ENCODE assay signal across 1 cellular context in genomic region chr17:8162232-8162996, GRCh38.
TF ChIP-seq lines count a peak whose summit lies in the region.

A gene with protein sequence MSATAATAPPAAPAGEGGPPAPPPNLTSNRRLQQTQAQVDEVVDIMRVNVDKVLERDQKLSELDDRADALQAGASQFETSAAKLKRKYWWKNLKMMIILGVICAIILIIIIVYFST (minus strand): TSS chr17:8162948. CDS start chr17:8162879, 69 bp downstream.

TF ChIP-seq in HEK293, 187 proteins besides CTCF, POLR2A, EP300 and RAD21 (continued from another document):
- no peak for TF ChIP-seq ZNF280C (tag by site-specific recombination; IDR thresholded peaks at IDR 0.05)
- no peak for TF ChIP-seq ZNF426 (tag by site-specific recombination; IDR thresholded peaks at IDR 0.05)
- TF ChIP-seq, protein P1, sequence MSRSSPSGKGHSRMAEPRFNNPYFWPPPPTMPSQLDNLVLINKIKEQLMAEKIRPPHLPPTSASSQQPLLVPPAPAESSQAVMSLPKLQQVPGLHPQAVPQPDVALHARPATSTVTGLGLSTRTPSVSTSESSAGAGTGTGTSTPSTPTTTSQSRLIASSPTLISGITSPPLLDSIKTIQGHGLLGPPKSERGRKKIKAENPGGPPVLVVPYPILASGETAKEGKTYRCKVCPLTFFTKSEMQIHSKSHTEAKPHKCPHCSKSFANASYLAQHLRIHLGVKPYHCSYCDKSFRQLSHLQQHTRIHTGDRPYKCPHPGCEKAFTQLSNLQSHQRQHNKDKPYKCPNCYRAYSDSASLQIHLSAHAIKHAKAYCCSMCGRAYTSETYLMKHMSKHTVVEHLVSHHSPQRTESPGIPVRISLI (tag by site-specific recombination; IDR thresholded peaks at IDR 0.05) = no peak
- TF ChIP-seq ZNF610 (tag by site-specific recombination; IDR thresholded peaks at IDR 0.05; ENCODE audit: borderline replicate concordance) = no peak
- no peak for TF ChIP-seq ZBTB48 (tag by site-specific recombination; IDR thresholded peaks at IDR 0.05)
- TF ChIP-seq ZNF785 (tag by site-specific recombination; IDR thresholded peaks at IDR 0.05) = no peak
- TF ChIP-seq, protein P2, sequence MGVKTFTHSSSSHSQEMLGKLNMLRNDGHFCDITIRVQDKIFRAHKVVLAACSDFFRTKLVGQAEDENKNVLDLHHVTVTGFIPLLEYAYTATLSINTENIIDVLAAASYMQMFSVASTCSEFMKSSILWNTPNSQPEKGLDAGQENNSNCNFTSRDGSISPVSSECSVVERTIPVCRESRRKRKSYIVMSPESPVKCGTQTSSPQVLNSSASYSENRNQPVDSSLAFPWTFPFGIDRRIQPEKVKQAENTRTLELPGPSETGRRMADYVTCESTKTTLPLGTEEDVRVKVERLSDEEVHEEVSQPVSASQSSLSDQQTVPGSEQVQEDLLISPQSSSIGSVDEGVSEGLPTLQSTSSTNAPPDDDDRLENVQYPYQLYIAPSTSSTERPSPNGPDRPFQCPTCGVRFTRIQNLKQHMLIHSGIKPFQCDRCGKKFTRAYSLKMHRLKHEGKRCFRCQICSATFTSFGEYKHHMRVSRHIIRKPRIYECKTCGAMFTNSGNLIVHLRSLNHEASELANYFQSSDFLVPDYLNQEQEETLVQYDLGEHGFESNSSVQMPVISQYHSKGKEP (tag by site-specific recombination; IDR thresholded peaks at IDR 0.05) = peak; percentile 35; the same call in 1 of the 2 replicates
- no peak for TF ChIP-seq ZBTB49 (tag by site-specific recombination; IDR thresholded peaks at IDR 0.05; ENCODE audit: low read depth)
- TF ChIP-seq KLF1 (tag by site-specific recombination; IDR thresholded peaks at IDR 0.05) = peak; percentile 48; the same call in 1 of the 2 replicates
- TF ChIP-seq KLF10 (tag by site-specific recombination; IDR thresholded peaks at IDR 0.05) = peak; percentile 68; the same call in 1 of the 2 replicates
- no peak; the same call in 1 of the 2 replicates for TF ChIP-seq KLF16 (tag by site-specific recombination; IDR thresholded peaks at IDR 0.05)
- TF ChIP-seq ZNF658 (tag by site-specific recombination; IDR thresholded peaks at IDR 0.05) = no peak
- no peak for TF ChIP-seq RBAK (tag by site-specific recombination; IDR thresholded peaks at IDR 0.05)
- no peak for TF ChIP-seq ZNF76 (tag by site-specific recombination; IDR thresholded peaks at IDR 0.05; ENCODE audit: borderline replicate concordance, low read depth)
- no peak for TF ChIP-seq ZNF776 (tag by site-specific recombination; IDR thresholded peaks at IDR 0.05; ENCODE audit: borderline replicate concordance)
- TF ChIP-seq ZNF626 (tag by site-specific recombination; IDR thresholded peaks at IDR 0.05) = no peak
